Comparison of ENCODE assay signal across 8 cellular contexts in the genomic region with DNA sequence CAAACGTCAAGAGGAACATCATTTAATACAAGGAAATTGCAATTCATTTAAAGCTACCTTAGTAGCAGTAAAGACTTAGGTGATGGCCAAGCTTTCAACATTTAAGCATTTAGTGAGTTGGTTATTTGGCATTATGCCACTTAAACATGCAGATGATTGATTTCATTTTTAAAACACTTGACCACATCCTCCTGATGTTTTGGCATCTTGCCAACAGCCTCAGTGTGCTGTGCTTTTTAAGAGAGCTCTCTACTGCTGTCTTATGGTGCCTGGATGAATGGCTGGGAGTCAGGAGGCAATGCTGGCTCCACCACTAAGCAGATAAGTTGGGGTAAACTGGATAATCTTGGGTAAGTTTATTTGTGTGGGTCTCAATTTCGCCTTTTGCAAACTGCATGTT.
DNase-seq lines count a peak whose midpoint lies in the region; ATAC-seq and TF ChIP-seq lines count a peak whose summit lies in the region.

No MANE protein-coding gene starts in this region.

- DNase-seq in OCI-M1 (lab: John Stamatoyannopoulos, UW) (peak; percentile 92), glomerular visceral epithelial cell (ENCODE audit: extremely low spot score) (peak; percentile 93), nephron progenitor cell (no peak)
- peak; percentile 57 to 62 for DNase-seq in activated T-cell treated with anti-CD3 and anti-CD28 coated beads, Interleukin-2, amount 50 U/mL, for 48 hours
- DNase-seq in stimulated activated CD4-positive, alpha-beta T cell treated with anti-CD3 and anti-CD28 coated beads, TNF-alpha, amount 100 ng/mL, for 48 hours (ENCODE audit: low read depth in 3 of 3): peak; percentile 27 to 55 (median 51)

- TF ChIP-seq CTCF in 22Rv1 (IDR thresholded peaks at IDR 0.05) (peak; percentile 25), nephron progenitor cell (IDR thresholded peaks at IDR 0.05) (no peak)

- no peak overlapping the region for H3K4me3 Mint-ChIP-seq in nephron progenitor cell

- no peak overlapping the region for H3K27ac Mint-ChIP-seq in nephron progenitor cell

- H3K4me1 Mint-ChIP-seq in nephron progenitor cell: no peaks in the 10 kb centered on the region

- H3K9me3 Mint-ChIP-seq in nephron progenitor cell: no peaks in the 10 kb centered on the region

- H3K36me3 Mint-ChIP-seq in nephron progenitor cell (ENCODE audit: low read depth): no peaks in the 10 kb centered on the region

- no peak overlapping the region for H3K27ac ChIP-seq in 22Rv1

- no peaks in the 10 kb centered on the region for H3K27me3 Mint-ChIP-seq in nephron progenitor cell (ENCODE audit: low read depth, poor library complexity)

- ATAC-seq in GM18907 (IDR thresholded peaks at IDR 0.05; ENCODE audit: unreplicated experiment): peak; percentile 93
- peak; percentile 75 for ATAC-seq in HG03439 (IDR thresholded peaks at IDR 0.05; ENCODE audit: unreplicated experiment)
